1 cellular context compared by ENCODE assay signal in genomic region chr1:43971336-43971980, GRCh38.
TF ChIP-seq lines count a peak whose summit lies in the region.

No MANE protein-coding gene starts in this region.

TF ChIP-seq in A549, 52 proteins besides CTCF, POLR2A, EP300 and RAD21:
- TF ChIP-seq RCOR1 (IDR thresholded peaks at IDR 0.05; ENCODE audit: low read depth, low read length), result no peak
- no peak for TF ChIP-seq HES2 (IDR thresholded peaks at IDR 0.05)
- no peak for TF ChIP-seq SMC3 (IDR thresholded peaks at IDR 0.05)
- no peak for TF ChIP-seq CBX2 (IDR thresholded peaks at IDR 0.05; ENCODE audit: borderline replicate concordance, low read depth)
- TF ChIP-seq HOXB5 (CRISPR knock-in tag; IDR thresholded peaks at IDR 0.05), result no peak
- no peak for TF ChIP-seq FOXS1 (CRISPR knock-in tag; IDR thresholded peaks at IDR 0.05)
- no peak for TF ChIP-seq EHF (CRISPR knock-in tag; IDR thresholded peaks at IDR 0.05)
- no peak for TF ChIP-seq PHF8 (IDR thresholded peaks at IDR 0.05; ENCODE audit: borderline replicate concordance, low read depth)
- TF ChIP-seq EHMT2 (IDR thresholded peaks at IDR 0.05; ENCODE audit: low read depth), result no peak
- no peak for TF ChIP-seq MAZ (IDR thresholded peaks at IDR 0.05; ENCODE audit: borderline replicate concordance, low read depth, low read length)
- TF ChIP-seq NR3C1 (IDR thresholded peaks at IDR 0.05), result no peak
- TF ChIP-seq NPAS2 (CRISPR knock-in tag; IDR thresholded peaks at IDR 0.05; ENCODE audit: borderline replicate concordance), result no peak
